Comparison of ENCODE assay signal across 23 cellular contexts in the genomic region with DNA sequence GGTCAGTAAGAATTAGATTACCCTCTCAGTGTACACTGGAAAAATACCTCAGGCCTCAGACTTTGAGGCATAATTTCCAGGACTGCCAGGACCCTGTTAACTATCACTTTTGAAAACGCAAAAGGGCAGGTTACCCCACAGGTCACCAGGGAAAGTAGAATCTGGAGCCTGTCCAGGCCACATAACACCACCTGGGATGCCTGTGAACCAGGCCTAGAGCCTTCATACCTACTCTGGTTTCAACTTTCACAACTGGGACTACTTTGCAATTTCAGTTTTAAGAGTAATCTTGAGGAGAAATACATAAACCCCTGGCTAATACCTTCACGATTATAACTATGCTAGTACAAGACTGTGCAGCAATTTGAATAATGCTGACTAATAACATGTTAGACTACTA.
"Had no signal": no experiment of that assay in that cellular context is flagged by ENCODE, and none has a peak within 500 bp of the region (broad histone marks: within the 10 kb centered on the region; RNA-seq: fewer than 3 reads in every experiment).

No MANE protein-coding gene starts in this region.

- ATAC-seq: naive thymus-derived CD4-positive, alpha-beta T cell; natural killer cell; pancreas; right cardiac atrium; right lobe of liver; stimulated activated effector memory CD8-positive, alpha-beta T cell treated with anti-CD3 and anti-CD28 coated beads, Interleukin-12 subunit alpha, Interleukin-12 subunit beta, amount 100 ng/mL, for 72 hours; stimulated activated naive B cell treated with anti-CD40 and anti-IgM and Interleukin-4, amounts not matched to agents 10 μg/mL and 1 μg/mL and 100 μg/mL, for 72 hours; upper lobe of right lung had no signal

- DNase-seq: naive thymus-derived CD4-positive, alpha-beta T cell; natural killer cell; occipital lobe; pancreas; right cardiac atrium; right lobe of liver; sigmoid colon; small intestine; stimulated activated CD4-positive, alpha-beta T cell treated with anti-CD3 and anti-CD28 coated beads, Interleukin-15, amount 100 ng/mL, for 24 hours; stimulated activated CD4-positive, alpha-beta T cell treated with anti-CD3 and anti-CD28 coated beads, Interleukin-2, amount 100 ng/mL, for 24 hours; stimulated activated CD4-positive, alpha-beta T cell treated with anti-CD3 and anti-CD28 coated beads, Interleukin-2, amount 100 ng/mL, for 48 hours; stimulated activated CD4-positive, alpha-beta T cell treated with anti-CD3 and anti-CD28 coated beads, Interleukin-4, amount 100 ng/mL, for 24 hours; stimulated activated naive B cell treated with anti-CD40 and anti-IgM and Interleukin-4, amounts not matched to agents 10 μg/mL and 1 μg/mL and 100 μg/mL, for 72 hours; stimulated activated naive CD4-positive, alpha-beta T cell treated with Interleukin-2 at 50 U/mL for 16 hours; stomach; thyroid gland; upper lobe of right lung; uterus had no signal

- H3K36me3 ChIP-seq: neural progenitor cell, pancreas, prostate gland, right lobe of liver, sigmoid colon, stomach, thoracic aorta, thyroid gland, tibial nerve, upper lobe of right lung, uterus had no signal

- H3K4me2 ChIP-seq: neural progenitor cell had no signal

- H2AFZ ChIP-seq: neural progenitor cell had no signal

- H3K4me1 ChIP-seq: neural progenitor cell, pancreas, prostate gland, right lobe of liver, stomach, thyroid gland, tibial nerve, upper lobe of right lung, uterus had no signal

- H3K9me3 ChIP-seq: pancreas, prostate gland, right lobe of liver, thoracic aorta, thyroid gland, tibial nerve, upper lobe of right lung, uterus had no signal

- H3K27ac ChIP-seq: neural progenitor cell, pancreas, prostate gland, right lobe of liver, sigmoid colon, stomach, thoracic aorta, thyroid gland, tibial nerve, upper lobe of right lung, uterus had no signal

- H3K9ac ChIP-seq: neural progenitor cell had no signal

- H3K4me3 ChIP-seq: neural progenitor cell, pancreas, prostate gland, right lobe of liver, sigmoid colon, stomach, thoracic aorta, thyroid gland, tibial nerve, upper lobe of right lung, uterus had no signal

- H3K27me3 ChIP-seq: neural progenitor cell, pancreas, right lobe of liver, sigmoid colon, stomach, thyroid gland, tibial nerve, upper lobe of right lung, uterus had no signal
